ENCODE assay signal across 1 cellular context in genomic region chr4:89101256-89102161, GRCh38.
TF ChIP-seq lines count a peak whose summit lies in the region.

No MANE protein-coding gene starts in this region.

TF ChIP-seq in GM12878, 131 proteins besides CTCF, POLR2A, EP300 and RAD21 (continued from another document):
- TF ChIP-seq BCLAF1 (IDR thresholded peaks at IDR 0.05) (no peak), IRF5 (IDR thresholded peaks at IDR 0.05; ENCODE audit: borderline replicate concordance) (no peak), ZNF207 (IDR thresholded peaks at IDR 0.05; ENCODE audit: borderline replicate concordance) (no peak), TBL1XR1 (IDR thresholded peaks at IDR 0.05; ENCODE audit: low read depth, low read length) (0 out of 2 replicates have a peak, but pooled peaks have one; percentile 31), DPF2 (IDR thresholded peaks at IDR 0.05) (peak; percentile 37; the same call in 1 of the 2 replicates), SIN3A (IDR thresholded peaks at IDR 0.05; ENCODE audit: low read depth, low read length) (no peak), EED (IDR thresholded peaks at IDR 0.05; ENCODE audit: low read depth) (peak; percentile 73), MTA2 (IDR thresholded peaks at IDR 0.05; ENCODE audit: low read depth) (peak; percentile 70; the same call in 1 of the 2 replicates)
TF ChIP-seq in GM12878: peak in this region for 33.
